In the genomic region with DNA sequence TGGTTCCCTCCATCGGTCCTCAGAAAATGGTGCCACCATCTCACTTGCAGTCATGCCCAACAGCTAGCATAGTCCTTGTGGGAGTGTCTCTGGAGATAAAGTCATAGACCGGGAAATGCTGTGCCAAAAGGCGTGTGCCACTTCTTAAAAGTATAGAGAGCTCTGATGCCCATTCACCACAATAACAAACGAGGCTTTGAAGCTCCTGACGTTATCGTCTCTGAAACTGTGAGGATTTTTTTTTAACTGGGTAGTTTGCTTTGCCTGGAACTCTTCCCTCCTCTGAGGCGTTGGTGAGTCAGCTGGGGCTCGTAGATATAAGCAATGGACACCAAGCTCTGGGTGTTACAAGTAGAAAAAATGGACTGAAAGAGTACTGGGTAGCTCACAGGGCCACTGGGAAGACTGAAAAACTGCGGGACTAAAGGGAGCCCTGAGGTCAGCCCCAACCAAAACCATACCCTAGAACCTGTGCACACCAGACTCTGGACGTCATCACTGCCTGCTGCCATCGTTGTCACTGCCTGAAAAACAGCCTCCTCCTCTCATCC, we compare ENCODE assay signal across 9 cellular contexts.
A peak's percentile ranks its signal among the peaks of the same experiment; 100 is the strongest.
DNase-seq lines count a peak whose midpoint lies in the region; ATAC-seq and TF ChIP-seq lines count a peak whose summit lies in the region.
"Had no signal": no experiment of that assay in that cellular context is flagged by ENCODE, and none has a peak within 500 bp of the region (broad histone marks: within the 10 kb centered on the region; RNA-seq: fewer than 3 reads in every experiment).

No MANE protein-coding gene starts in this region.

- peaks cover 9% of the 10 kb centered on the region for H3K4me1 Mint-ChIP-seq in stimulated activated effector memory CD8-positive, alpha-beta T cell treated with anti-CD3 and anti-CD28 coated beads, Interleukin-12 subunit alpha, Interleukin-12 subunit beta, amount 100 ng/mL, for 72 hours
- H3K4me1 Mint-ChIP-seq in type B pancreatic cell (ENCODE audit: unreplicated experiment): no peaks in the 10 kb centered on the region
- H3K4me1 Mint-ChIP-seq: neural crest cell had no signal

- no peaks in the 10 kb centered on the region for H3K36me3 ChIP-seq in Loucy (ENCODE audit: insufficient read depth, low read length)

- peaks cover 6% of the 10 kb centered on the region for H3K36me3 Mint-ChIP-seq in stimulated activated effector memory CD8-positive, alpha-beta T cell treated with anti-CD3 and anti-CD28 coated beads, Interleukin-12 subunit alpha, Interleukin-12 subunit beta, amount 100 ng/mL, for 72 hours
- H3K36me3 Mint-ChIP-seq in type B pancreatic cell: no peaks in the 10 kb centered on the region

- DNase-seq in activated CD8-positive, alpha-beta memory T cell treated with anti-CD3 and anti-CD28 coated beads, Interleukin-2, amount 50 U/mL, for 4 hours: peak; percentile 45
- DNase-seq in foreskin fibroblast (peak; percentile 69 to 82), type B pancreatic cell (ENCODE audit: extremely low spot score, unreplicated experiment) (no peak), SHP77 (lab: John Stamatoyannopoulos, UW) (no peak)
- no peak for DNase-seq in stimulated activated effector memory CD8-positive, alpha-beta T cell treated with anti-CD3 and anti-CD28 coated beads, Interleukin-12 subunit alpha, Interleukin-12 subunit beta, amount 100 ng/mL, for 72 hours (ENCODE audit: low spot score in 2 of 2)

- H3K4me1 ChIP-seq in Loucy (ENCODE audit: insufficient read depth, low read length, poor library complexity, severe bottlenecking): peaks cover 55% of the 10 kb centered on the region

- no peaks in the 10 kb centered on the region for H3K9me3 ChIP-seq in Loucy (ENCODE audit: insufficient read depth, low read depth, low read length)

- peak overlapping the region; percentile 79 for H3K4me2 ChIP-seq in Loucy (ENCODE audit: low read depth, low read length, poor library complexity, severe bottlenecking)

- no peaks in the 10 kb centered on the region for H3K9me2 ChIP-seq in Loucy (replicated peaks; ENCODE audit: low read depth, low read length)

- H3K27me3 Mint-ChIP-seq in type B pancreatic cell: no peaks in the 10 kb centered on the region

- peak; percentile 66 for ATAC-seq in stimulated activated effector memory CD8-positive, alpha-beta T cell treated with anti-CD3 and anti-CD28 coated beads, Interleukin-12 subunit alpha, Interleukin-12 subunit beta, amount 100 ng/mL, for 72 hours
- ATAC-seq in HG02798 (IDR thresholded peaks at IDR 0.05; ENCODE audit: poor library complexity, unreplicated experiment): no peak
- no peak for ATAC-seq in HG02623 (IDR thresholded peaks at IDR 0.05; ENCODE audit: unreplicated experiment)

- no peaks in the 10 kb centered on the region for H3K27me3 ChIP-seq in Loucy (ENCODE audit: insufficient read depth, low read length, poor library complexity, severe bottlenecking)

- H3K4me3 ChIP-seq in Loucy (ENCODE audit: low read length, poor library complexity, severe bottlenecking) (peak overlapping the region; percentile 65), foreskin fibroblast (ENCODE audit: low read depth in 1 of 2, low read length in 2 of 2) (no peak overlapping the region)

- H4K20me1 ChIP-seq in Loucy (ENCODE audit: insufficient read depth, low read length, poor library complexity, severe bottlenecking): no peaks in the 10 kb centered on the region

- peak overlapping the region; percentile 35 for H3K9ac ChIP-seq in Loucy (ENCODE audit: low read depth, low read length, poor library complexity, severe bottlenecking)

- H3K27ac Mint-ChIP-seq in stimulated activated effector memory CD8-positive, alpha-beta T cell treated with anti-CD3 and anti-CD28 coated beads, Interleukin-12 subunit alpha, Interleukin-12 subunit beta, amount 100 ng/mL, for 72 hours: no peak overlapping the region
- H3K27ac Mint-ChIP-seq in type B pancreatic cell: no peak overlapping the region

- TF ChIP-seq CTCF in Loucy (conservative IDR thresholded peaks at IDR 0.05; ENCODE audit: low read length) (no peak), foreskin fibroblast (IDR thresholded peaks at IDR 0.05; ENCODE audit: low read depth, low read length) (no peak), type B pancreatic cell (conservative IDR thresholded peaks at IDR 0.05) (no peak)

- no peaks in the 10 kb centered on the region for H3K79me2 ChIP-seq in Loucy (ENCODE audit: insufficient read depth, low read length)

- peaks cover 15% of the 10 kb centered on the region; the same call in 1 of the 2 replicates for H3F3A ChIP-seq in Loucy (ENCODE audit: low read depth)

- H2AFZ ChIP-seq in Loucy (ENCODE audit: low read length): peak overlapping the region; percentile 40; the same call in 1 of the 2 replicates

- no peaks in the 10 kb centered on the region for H3K9me3 Mint-ChIP-seq in stimulated activated effector memory CD8-positive, alpha-beta T cell treated with anti-CD3 and anti-CD28 coated beads, Interleukin-12 subunit alpha, Interleukin-12 subunit beta, amount 100 ng/mL, for 72 hours
- peaks cover 1% of the 10 kb centered on the region for H3K9me3 Mint-ChIP-seq in type B pancreatic cell
- H3K9me3 Mint-ChIP-seq: neural crest cell had no signal

- no peak overlapping the region for H3K4me3 Mint-ChIP-seq in stimulated activated effector memory CD8-positive, alpha-beta T cell treated with anti-CD3 and anti-CD28 coated beads, Interleukin-12 subunit alpha, Interleukin-12 subunit beta, amount 100 ng/mL, for 72 hours
- H3K4me3 Mint-ChIP-seq in type B pancreatic cell: no peak overlapping the region
- H3K4me3 Mint-ChIP-seq: neural crest cell had no signal

Comparison
In these comparisons a context has a peak if more than half of its experiments do, and no peak if none do; other contexts are left out.
1. DNase-seq: peak in activated CD8-positive, alpha-beta memory T cell treated with anti-CD3 and anti-CD28 coated beads, Interleukin-2, amount 50 U/mL, for 4 hours (single experiment) and foreskin fibroblast (2 of 2); none in stimulated activated effector memory CD8-positive, alpha-beta T cell treated with anti-CD3 and anti-CD28 coated beads, Interleukin-12 subunit alpha, Interleukin-12 subunit beta, amount 100 ng/mL, for 72 hours (0 of 2), type B pancreatic cell (single experiment) and SHP77 (0 of 2).